In the genomic region with DNA sequence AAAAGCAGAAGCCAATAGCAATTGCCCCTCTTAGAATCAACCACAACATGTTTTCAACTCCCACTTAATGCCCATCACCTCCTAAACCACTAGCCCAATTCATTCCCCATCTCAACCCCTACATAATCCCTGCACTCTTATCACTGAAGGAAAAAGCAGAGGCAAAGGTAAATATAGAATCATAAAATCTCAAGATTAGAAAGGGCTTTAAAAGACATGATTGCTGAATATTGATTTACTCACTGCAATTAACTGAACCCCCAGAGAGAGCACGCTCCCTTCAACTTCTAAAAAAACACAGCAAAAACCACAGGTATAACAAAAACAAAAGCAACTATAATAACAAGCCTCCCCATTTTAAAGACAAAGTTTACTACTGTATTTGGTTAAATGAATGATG, we compare ENCODE assay signal across 24 cellular contexts. TPM values are rescaled to one million over a fixed set of nuclear protein-coding genes. Genes with fewer than 3 reads are reported as not detected.
"Had no signal": no experiment of that assay in that cellular context is flagged by ENCODE, and none has a peak within 500 bp of the region (broad histone marks: within the 10 kb centered on the region; RNA-seq: fewer than 3 reads in every experiment).

No MANE protein-coding gene starts in this region.

- H3K4me3 Mint-ChIP-seq: effector memory CD8-positive, alpha-beta T cell; memory B cell; natural killer cell; stimulated activated memory B cell treated with anti-CD40 and anti-IgM and Interleukin-4, amounts not matched to agents 10 μg/mL and 1 μg/mL and 100 μg/mL, for 72 hours; type B pancreatic cell had no signal

- ATAC-seq: effector memory CD8-positive, alpha-beta T cell; left lobe of liver; natural killer cell; psoas muscle; right cardiac atrium; stimulated activated memory B cell treated with anti-CD40 and anti-IgM and Interleukin-4, amounts not matched to agents 10 μg/mL and 1 μg/mL and 100 μg/mL, for 72 hours; stimulated activated naive CD8-positive, alpha-beta T cell treated with anti-CD3 and anti-CD28 coated beads, Interleukin-15, Interleukin-2, amounts not matched to agents 100 U/mL and 50 U/mL, for 24 hours had no signal

- H3K9me3 Mint-ChIP-seq: effector memory CD8-positive, alpha-beta T cell; memory B cell; natural killer cell; stimulated activated memory B cell treated with anti-CD40 and anti-IgM and Interleukin-4, amounts not matched to agents 10 μg/mL and 1 μg/mL and 100 μg/mL, for 72 hours; type B pancreatic cell had no signal

- H3K27me3 Mint-ChIP-seq: effector memory CD8-positive, alpha-beta T cell; memory B cell; stimulated activated memory B cell treated with anti-CD40 and anti-IgM and Interleukin-4, amounts not matched to agents 10 μg/mL and 1 μg/mL and 100 μg/mL, for 72 hours had no signal

- H3K4me1 Mint-ChIP-seq: memory B cell; stimulated activated memory B cell treated with anti-CD40 and anti-IgM and Interleukin-4, amounts not matched to agents 10 μg/mL and 1 μg/mL and 100 μg/mL, for 72 hours had no signal

- DNase-seq: cortex of kidney; effector memory CD8-positive, alpha-beta T cell; erythroblast; esophagus squamous epithelium; foreskin melanocyte; hypothalamus; natural killer cell; occipital lobe; ovary; posterior cingulate gyrus; psoas muscle; right cardiac atrium; spleen; stimulated activated CD4-positive, alpha-beta T cell treated with anti-CD3 and anti-CD28 coated beads, Interleukin-4, amount 100 ng/mL, for 4 hours; stimulated activated naive CD8-positive, alpha-beta T cell treated with anti-CD3 and anti-CD28 coated beads, Interleukin-15, Interleukin-2, amounts not matched to agents 100 U/mL and 50 U/mL, for 24 hours; substantia nigra; testis; tibial artery had no signal

- H3K27ac Mint-ChIP-seq: effector memory CD8-positive, alpha-beta T cell; memory B cell; natural killer cell; stimulated activated memory B cell treated with anti-CD40 and anti-IgM and Interleukin-4, amounts not matched to agents 10 μg/mL and 1 μg/mL and 100 μg/mL, for 72 hours; type B pancreatic cell had no signal

RNA-seq across cellular contexts. Expression of a gene that starts 15.1 kb away (rescaled TPM):
- total RNA-seq: esophagus squamous epithelium, left lobe of liver, lung, ovary, renal cortical epithelial cell, right cardiac atrium had no signal
